1 cellular context compared by ENCODE assay signal in the genomic region with DNA sequence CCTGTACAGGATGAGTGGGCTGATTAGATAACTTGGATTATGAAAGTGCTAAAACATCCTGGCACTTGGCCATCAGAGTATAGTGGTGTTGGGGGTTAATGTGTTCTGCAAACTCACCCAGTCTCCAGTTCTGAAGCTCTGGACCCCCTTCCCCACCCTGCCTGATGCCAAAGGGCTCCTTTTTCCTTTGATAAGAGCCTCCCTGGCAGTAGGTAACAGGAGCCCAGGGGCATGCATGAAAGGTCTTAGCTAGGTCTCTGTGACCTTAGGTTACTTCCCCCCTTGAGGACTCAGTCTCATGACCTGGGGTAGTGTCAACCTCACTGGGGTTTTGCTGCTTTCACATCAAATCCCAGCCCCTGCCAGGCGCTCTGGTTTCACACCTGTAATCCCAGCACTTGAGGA.
TF ChIP-seq lines count a peak whose summit lies in the region.

No MANE protein-coding gene starts in this region.

TF ChIP-seq in K562, 482 proteins besides CTCF, POLR2A, EP300 and RAD21 (continued from another document):
- TF ChIP-seq C11orf30 (IDR thresholded peaks at IDR 0.05; ENCODE audit: low read depth): no peak
- peak; percentile 60 for TF ChIP-seq POLR2B (IDR thresholded peaks at IDR 0.05; ENCODE audit: low read depth, partially characterized antibody)
- no peak for TF ChIP-seq TAF1 (IDR thresholded peaks at IDR 0.05; ENCODE audit: control insufficient read depth, extremely low read depth, insufficient read depth, low read length, severe bottlenecking)
- TF ChIP-seq MYNN (IDR thresholded peaks at IDR 0.05): peak; percentile 16
- no peak for TF ChIP-seq MYNN (CRISPR knock-in tag; IDR thresholded peaks at IDR 0.05)
